8 cellular contexts compared by ENCODE assay signal in genomic region chr22:31490496-31490925, GRCh38. TPM values are rescaled to one million over a fixed set of nuclear protein-coding genes. Genes with fewer than 3 reads are reported as not detected.
DNase-seq lines count a peak whose midpoint lies in the region; ATAC-seq lines count a peak whose summit lies in the region.

No MANE protein-coding gene starts in this region.

- peak overlapping the region; percentile 98 for H3K4me3 Mint-ChIP-seq in activated CD4-positive, alpha-beta memory T cell treated with anti-CD3 and anti-CD28 coated beads for 36 hours

- no peaks in the 10 kb centered on the region for H3K27me3 Mint-ChIP-seq in activated CD4-positive, alpha-beta memory T cell treated with anti-CD3 and anti-CD28 coated beads for 36 hours

- intact Hi-C loops in activated CD4-positive, alpha-beta memory T cell treated with anti-CD3 and anti-CD28 coated beads for 36 hours (cut with micrococcal nuclease) = no loop called here

- H3K9me3 ChIP-seq in effector memory CD4-positive, alpha-beta T cell (ENCODE audit: control insufficient read depth, low read length) = no peaks in the 10 kb centered on the region

- H3K27ac ChIP-seq in effector memory CD4-positive, alpha-beta T cell (ENCODE audit: insufficient read depth, low read length, poor library complexity, severe bottlenecking) = peak overlapping the region; percentile 90

- H3K4me1 ChIP-seq in effector memory CD4-positive, alpha-beta T cell (ENCODE audit: control insufficient read depth, insufficient read depth, low read length, poor library complexity, severe bottlenecking) = peaks cover 27% of the 10 kb centered on the region

- peaks cover 49% of the 10 kb centered on the region for H3K4me1 Mint-ChIP-seq in activated CD4-positive, alpha-beta memory T cell treated with anti-CD3 and anti-CD28 coated beads for 36 hours (ENCODE audit: low read depth)

- H3K27me3 ChIP-seq in effector memory CD4-positive, alpha-beta T cell (replicated peaks; ENCODE audit: control insufficient read depth, insufficient read depth, low read length, poor library complexity, severe bottlenecking) = no peaks in the 10 kb centered on the region

- peak overlapping the region; percentile 99 for H3K27ac Mint-ChIP-seq in activated CD4-positive, alpha-beta memory T cell treated with anti-CD3 and anti-CD28 coated beads for 36 hours

- CTCF ChIA-PET in activated CD4-positive, alpha-beta memory T cell treated with anti-CD3 and anti-CD28 coated beads for 36 hours (lab: Charles Lee) = interaction anchor here (1.5 kb wide), 1 partner anchor 66 kb away, joined by 5 read pairs; no protein-coding TSS in a partner anchor

- ATAC-seq in HG02642 (IDR thresholded peaks at IDR 0.05; ENCODE audit: poor library complexity, unreplicated experiment) = peak; percentile 53

- peaks cover 29% of the 10 kb centered on the region for H3K36me3 Mint-ChIP-seq in activated CD4-positive, alpha-beta memory T cell treated with anti-CD3 and anti-CD28 coated beads for 36 hours

- POLR2A ChIA-PET in activated CD4-positive, alpha-beta memory T cell treated with anti-CD3 and anti-CD28 coated beads for 36 hours (lab: Charles Lee) = interaction anchor here (0.6 to 4.5 kb wide), 5 partner anchors 35 to 145 kb away, joined by 3 to 31 read pairs (median 5); partner anchors contain the start of gene PATZ1

- DNase-seq in NCI-H510A treated with DMSO at 0.1 percent for 48 hours (lab: John Stamatoyannopoulos, UW) = peak; percentile 39
- no peak for DNase-seq in NCI-H510A (lab: John Stamatoyannopoulos, UW)
- DNase-seq in NCI-H2227 treated with DMSO at 0.1 percent for 48 hours (lab: John Stamatoyannopoulos, UW) = peak; percentile 16
- DNase-seq in activated CD4-positive, alpha-beta memory T cell treated with anti-CD3 and anti-CD28 coated beads for 36 hours = peak; percentile 74
- peak; percentile 34 to 50 (median 40) for DNase-seq in effector memory CD4-positive, alpha-beta T cell
- peak; percentile 83 for DNase-seq in medulla oblongata (ENCODE audit: extremely low spot score)
- DNase-seq in stimulated activated CD8-positive, alpha-beta memory T cell treated with anti-CD3 and anti-CD28 coated beads, Interleukin-15, amount 100 ng/mL, for 48 hours (ENCODE audit: low read depth in 2 of 2) = peak; percentile 34 to 38

- H3K36me3 ChIP-seq in effector memory CD4-positive, alpha-beta T cell (ENCODE audit: control insufficient read depth, insufficient read depth, low read length) = no peaks in the 10 kb centered on the region

- peak overlapping the region; percentile 85 for H3K4me3 ChIP-seq in effector memory CD4-positive, alpha-beta T cell (ENCODE audit: insufficient read depth, low read depth, low read length, poor library complexity, severe bottlenecking)

- no peaks in the 10 kb centered on the region for H3K9me3 Mint-ChIP-seq in activated CD4-positive, alpha-beta memory T cell treated with anti-CD3 and anti-CD28 coated beads for 36 hours

RNA-seq across cellular contexts. Expression of gene EIF4ENIF1, which starts 0.9 kb away (rescaled TPM):
- 10 to 100 TPM; 39.7 to 43.2 TPM for total RNA-seq in activated CD4-positive, alpha-beta memory T cell treated with anti-CD3 and anti-CD28 coated beads for 36 hours

RNA-seq across cellular contexts. Expression of gene SFI1, which starts 5.8 kb away (rescaled TPM):
- total RNA-seq in activated CD4-positive, alpha-beta memory T cell treated with anti-CD3 and anti-CD28 coated beads for 36 hours = 100 to 1,000 TPM; 227 to 240 TPM
